ENCODE assay signal across 9 cellular contexts in genomic region chr4:154551872-154552686, GRCh38. TPM values are rescaled to one million over a fixed set of nuclear protein-coding genes. Genes with fewer than 3 reads are reported as not detected.
A peak's percentile ranks its signal among the peaks of the same experiment; 100 is the strongest.
DNase-seq lines count a peak whose midpoint lies in the region; ATAC-seq and TF ChIP-seq lines count a peak whose summit lies in the region.
"Had no signal": no experiment of that assay in that cellular context is flagged by ENCODE, and none has a peak within 500 bp of the region (broad histone marks: within the 10 kb centered on the region; RNA-seq: fewer than 3 reads in every experiment).

No MANE protein-coding gene starts in this region.

- H3K4me1 Mint-ChIP-seq in activated CD8-positive, alpha-beta T cell treated with anti-CD3 and anti-CD28 coated beads, Interleukin-2, amount 10 ng/mL, durations not matched to agents 7 days and 5 days (ENCODE audit: low read depth), result peaks cover 23% of the 10 kb centered on the region
- H3K4me1 Mint-ChIP-seq in effector memory CD8-positive, alpha-beta T cell (ENCODE audit: low read depth in 2 of 2), result peaks cover 14 to 24% of the 10 kb centered on the region in 2 donors

- no peak overlapping the region for H3K27ac Mint-ChIP-seq in activated CD8-positive, alpha-beta T cell treated with anti-CD3 and anti-CD28 coated beads, Interleukin-2, amount 10 ng/mL, durations not matched to agents 7 days and 5 days
- H3K27ac Mint-ChIP-seq in effector memory CD8-positive, alpha-beta T cell, result no peak overlapping the region
- H3K27ac Mint-ChIP-seq: dendritic cell treated with granulocyte-macrophage colony-stimulating factor and Interleukin-4, amounts not matched to agents 40 ng/mL and 50 ng/mL, for 4 days had no signal

- no peaks in the 10 kb centered on the region for H3K9me3 Mint-ChIP-seq in activated CD8-positive, alpha-beta T cell treated with anti-CD3 and anti-CD28 coated beads, Interleukin-2, amount 10 ng/mL, durations not matched to agents 7 days and 5 days (ENCODE audit: insufficient read depth)
- no peaks in the 10 kb centered on the region for H3K9me3 Mint-ChIP-seq in effector memory CD8-positive, alpha-beta T cell

- POLR2A ChIA-PET in activated CD8-positive, alpha-beta T cell treated with anti-CD3 and anti-CD28 coated beads, Interleukin-2, amount 10 ng/mL, durations not matched to agents 7 days and 5 days (lab: Charles Lee), result no interaction called here

- peaks cover 11% of the 10 kb centered on the region for H3K4me1 ChIP-seq in mucosa of descending colon (ENCODE audit: low read depth)

- intact Hi-C loops in mucosa of descending colon (cut with DNase I, micrococcal nuclease), result loop anchor here in 1 of 2 donors (10.0 kb wide), 1 partner anchor 73 kb away; no protein-coding TSS in a partner anchor

- no peak overlapping the region for H3K4me3 Mint-ChIP-seq in activated CD8-positive, alpha-beta T cell treated with anti-CD3 and anti-CD28 coated beads, Interleukin-2, amount 10 ng/mL, durations not matched to agents 7 days and 5 days
- H3K4me3 Mint-ChIP-seq in effector memory CD8-positive, alpha-beta T cell, result no peak overlapping the region
- H3K4me3 Mint-ChIP-seq: dendritic cell treated with granulocyte-macrophage colony-stimulating factor and Interleukin-4, amounts not matched to agents 40 ng/mL and 50 ng/mL, for 4 days had no signal

- peak; percentile 58 for DNase-seq in CMK (ENCODE audit: low read depth)
- peak; percentile 22 for DNase-seq in NCI-H774 (lab: John Stamatoyannopoulos, UW)
- peak; percentile 76 for DNase-seq in activated CD8-positive, alpha-beta T cell treated with anti-CD3 and anti-CD28 coated beads, Interleukin-2, amount 10 ng/mL, durations not matched to agents 7 days and 5 days
- DNase-seq in effector memory CD8-positive, alpha-beta T cell, result peak; percentile 57 to 71 (median 68)
- peak; percentile 66 to 81 (median 79) for DNase-seq in mucosa of descending colon
- peak; percentile 34 to 44 for DNase-seq in stimulated activated CD8-positive, alpha-beta memory T cell treated with anti-CD3 and anti-CD28 coated beads, Interleukin-4, amount 100 ng/mL, for 4 hours (ENCODE audit: low read depth in 2 of 2, low spot score in 1 of 2)

- peak; percentile 42 for ATAC-seq in GM19397 (IDR thresholded peaks at IDR 0.05; ENCODE audit: unreplicated experiment)
- ATAC-seq in HG03469 (IDR thresholded peaks at IDR 0.05; ENCODE audit: unreplicated experiment), result peak; percentile 50
- ATAC-seq in activated CD8-positive, alpha-beta T cell treated with anti-CD3 and anti-CD28 coated beads, Interleukin-2, amount 10 ng/mL, durations not matched to agents 7 days and 5 days, result peak; percentile 34
- peak; percentile 43 for ATAC-seq in effector memory CD8-positive, alpha-beta T cell (replicated peaks)
- peak; percentile 65 for ATAC-seq in mucosa of descending colon

- no peak overlapping the region for H3K4me3 ChIP-seq in mucosa of descending colon

- TF ChIP-seq CTCF in mucosa of descending colon (IDR thresholded peaks at IDR 0.05), result peak; percentile 70

- H3K27me3 Mint-ChIP-seq in activated CD8-positive, alpha-beta T cell treated with anti-CD3 and anti-CD28 coated beads, Interleukin-2, amount 10 ng/mL, durations not matched to agents 7 days and 5 days (ENCODE audit: low read depth), result no peaks in the 10 kb centered on the region
- H3K27me3 Mint-ChIP-seq in effector memory CD8-positive, alpha-beta T cell, result no peaks in the 10 kb centered on the region
- H3K27me3 Mint-ChIP-seq: dendritic cell treated with granulocyte-macrophage colony-stimulating factor and Interleukin-4, amounts not matched to agents 40 ng/mL and 50 ng/mL, for 4 days had no signal

- peaks cover 10% of the 10 kb centered on the region for H3K36me3 Mint-ChIP-seq in activated CD8-positive, alpha-beta T cell treated with anti-CD3 and anti-CD28 coated beads, Interleukin-2, amount 10 ng/mL, durations not matched to agents 7 days and 5 days (ENCODE audit: low read depth)
- peaks cover 18% of the 10 kb centered on the region for H3K36me3 Mint-ChIP-seq in effector memory CD8-positive, alpha-beta T cell (ENCODE audit: insufficient read depth)

- CTCF ChIA-PET in activated CD8-positive, alpha-beta T cell treated with anti-CD3 and anti-CD28 coated beads, Interleukin-2, amount 10 ng/mL, durations not matched to agents 7 days and 5 days (lab: Charles Lee), result interaction anchor here (1.0 to 6.9 kb wide), 10 partner anchors 11 to 907 kb away, joined by 3 to 206 read pairs (median 4); partner anchors contain the start of gene FGG

- no peaks in the 10 kb centered on the region for H3K36me3 ChIP-seq in mucosa of descending colon (ENCODE audit: low read depth)

- no peaks in the 10 kb centered on the region for H3K9me3 ChIP-seq in mucosa of descending colon

RNA-seq across cellular contexts. Expression of gene PLRG1, which starts 1.9 kb away (rescaled TPM):
- total RNA-seq in activated CD8-positive, alpha-beta T cell treated with anti-CD3 and anti-CD28 coated beads, Interleukin-2, amount 10 ng/mL, durations not matched to agents 7 days and 5 days, result 10 to 100 TPM; 80.1 to 82.6 TPM
- 10 to 100 TPM; 58.1 to 69.4 (median 63.1) TPM for total RNA-seq in mucosa of descending colon

RNA-seq across cellular contexts. Expression of gene FGB, which starts 10.7 kb away (rescaled TPM):
- total RNA-seq in activated CD8-positive, alpha-beta T cell treated with anti-CD3 and anti-CD28 coated beads, Interleukin-2, amount 10 ng/mL, durations not matched to agents 7 days and 5 days, result not detected
- 1 to 10 TPM in 1 of 3 donors, under 1 TPM in 1, not detected in 1; 0.63 to 1.0 TPM for total RNA-seq in mucosa of descending colon

RNA-seq across cellular contexts. Expression of gene FGA, which starts 38.5 kb away (rescaled TPM):
- total RNA-seq in activated CD8-positive, alpha-beta T cell treated with anti-CD3 and anti-CD28 coated beads, Interleukin-2, amount 10 ng/mL, durations not matched to agents 7 days and 5 days, result not detected
- total RNA-seq in mucosa of descending colon, result under 1 TPM in 1 of 3 donors, not detected in 2; 0.84 TPM

Comparison
In these comparisons a context has a peak if more than half of its experiments do, and no peak if none do; other contexts are left out.
1. DNase-seq: peak in every context shown above with its lines; median percentile 79 in mucosa of descending colon; 76 in activated CD8-positive, alpha-beta T cell treated with anti-CD3 and anti-CD28 coated beads, Interleukin-2, amount 10 ng/mL, durations not matched to agents 7 days and 5 days; 68 in effector memory CD8-positive, alpha-beta T cell; 58 in CMK; 39 in stimulated activated CD8-positive, alpha-beta memory T cell treated with anti-CD3 and anti-CD28 coated beads, Interleukin-4, amount 100 ng/mL, for 4 hours; 22 in NCI-H774.